In genomic region chr21:23887709-23888303, GRCh38 we compare ENCODE assay signal across 9 cellular contexts.
DNase-seq lines count a peak whose midpoint lies in the region; ATAC-seq and TF ChIP-seq lines count a peak whose summit lies in the region.
"Had no signal": no experiment of that assay in that cellular context is flagged by ENCODE, and none has a peak within 500 bp of the region (broad histone marks: within the 10 kb centered on the region; RNA-seq: fewer than 3 reads in every experiment).

No MANE protein-coding gene starts in this region.

- H3K9ac ChIP-seq in colonic mucosa (ENCODE audit: low read depth in 2 of 2, low read length in 2 of 2): no peak overlapping the region

- H3K9me3 ChIP-seq in spleen (no peaks in the 10 kb centered on the region), colonic mucosa (no peaks in the 10 kb centered on the region)

- no peak for TF ChIP-seq CTCF in spleen (IDR thresholded peaks at IDR 0.05 in 8 of 11, conservative IDR thresholded peaks at IDR 0.05 in 3 of 11)
- TF ChIP-seq CTCF in colonic mucosa (IDR thresholded peaks at IDR 0.05): no peak

- DNase-seq in activated CD4-positive, alpha-beta T cell treated with anti-CD3 and anti-CD28 coated beads for 4 hours: peak; percentile 20 to 29
- DNase-seq in spleen: peak; percentile 87
- DNase-seq in colonic mucosa: no peak
- no peak for DNase-seq in SHP77 treated with DMSO at 0.1 percent for 48 hours (lab: John Stamatoyannopoulos, UW)
- DNase-seq in nucleus accumbens (lab: John Stamatoyannopoulos, UW): no peak
- DNase-seq in islet precursor cell: no peak

- peak overlapping the region in 6 of 8 donors; percentile 46 to 69 (median 60) for H3K27ac ChIP-seq in spleen
- no peak overlapping the region for H3K27ac ChIP-seq in colonic mucosa
- H3K27ac ChIP-seq: cardiac muscle cell had no signal

- 42 to 55% (median 52%) methylated on average over 11 of the region's 11 CpGs for WGBS in spleen, 5 donors

- ATAC-seq in GM19043 (IDR thresholded peaks at IDR 0.05; ENCODE audit: low read depth, unreplicated experiment) (peak; percentile 88), HG03521 (IDR thresholded peaks at IDR 0.05; ENCODE audit: unreplicated experiment) (peak; percentile 73)

- no peaks in the 10 kb centered on the region for H3K27me3 ChIP-seq in spleen (replicated peaks in 1 of 7)
- H3K27me3 ChIP-seq in colonic mucosa: no peaks in the 10 kb centered on the region
- H3K27me3 ChIP-seq: cardiac muscle cell had no signal

- H3K4me3 ChIP-seq in spleen: peak overlapping the region in 7 of 8 donors; percentile 2 to 62 (median 17)
- H3K4me3 ChIP-seq in colonic mucosa: no peak overlapping the region
- H3K4me3 ChIP-seq: cardiac muscle cell had no signal

- H3K36me3 ChIP-seq in spleen (no peaks in the 10 kb centered on the region), colonic mucosa (no peaks in the 10 kb centered on the region)
- H3K36me3 ChIP-seq: cardiac muscle cell had no signal

- H3K4me1 ChIP-seq in spleen: peaks cover 0 to 6% (median 4%) of the 10 kb centered on the region in 6 donors
- H3K4me1 ChIP-seq in colonic mucosa: no peaks in the 10 kb centered on the region

- intact Hi-C loops in spleen (cut with DNase I; ENCODE audit: low total_unique reads): no loop called here
- intact Hi-C loops in colonic mucosa (cut with DNase I): no loop called here

- TF ChIP-seq POLR2A in spleen (IDR thresholded peaks at IDR 0.05): no peak

Comparison
In these comparisons a context has a peak if more than half of its experiments do, and no peak if none do; other contexts are left out.
1. DNase-seq: peak in activated CD4-positive, alpha-beta T cell treated with anti-CD3 and anti-CD28 coated beads for 4 hours (2 of 2) and spleen (single experiment); none in colonic mucosa (single experiment), SHP77 treated with DMSO at 0.1 percent for 48 hours (single experiment), nucleus accumbens (0 of 56) and islet precursor cell (single experiment).